In the genomic region with DNA sequence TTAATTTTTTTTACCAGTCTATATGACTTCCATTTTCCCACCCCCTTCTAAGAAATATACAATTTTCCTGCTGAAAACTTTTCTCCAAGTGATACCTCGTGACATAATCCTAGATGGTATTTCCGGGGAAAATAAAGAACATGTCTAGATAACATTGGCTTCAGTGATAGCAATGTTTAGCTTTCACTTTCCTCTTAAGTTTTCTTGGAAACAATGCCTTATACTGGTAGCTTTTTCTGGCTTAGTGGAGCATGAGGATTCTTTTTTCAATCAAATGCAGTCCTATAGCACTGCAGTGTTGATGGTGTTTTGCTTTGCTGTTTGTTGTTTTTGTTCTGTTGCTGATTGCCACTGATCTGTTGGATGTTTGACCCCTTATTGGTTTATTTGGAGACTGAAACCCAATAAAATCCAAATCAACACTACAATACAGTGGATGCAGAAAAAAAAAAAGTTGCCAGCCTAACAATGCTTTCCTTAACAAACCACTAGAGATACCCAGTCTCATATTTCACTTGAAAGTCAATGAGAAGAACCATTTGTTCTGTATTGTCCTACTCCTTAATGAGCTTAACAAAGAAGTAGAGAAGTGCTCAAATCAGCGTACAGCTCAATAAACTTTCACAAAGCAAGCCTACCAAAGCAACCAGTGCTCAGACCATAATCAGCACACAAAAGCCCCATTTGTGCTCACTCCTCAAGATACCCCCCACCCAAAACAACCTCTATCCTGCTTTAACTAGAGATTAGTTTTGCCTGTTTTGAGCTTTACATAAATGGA, we compare ENCODE assay signal across 19 cellular contexts.
DNase-seq lines count a peak whose midpoint lies in the region; ATAC-seq and TF ChIP-seq lines count a peak whose summit lies in the region.
"Had no signal": no experiment of that assay in that cellular context is flagged by ENCODE, and none has a peak within 500 bp of the region (broad histone marks: within the 10 kb centered on the region; RNA-seq: fewer than 3 reads in every experiment).

No MANE protein-coding gene starts in this region.

- no peak overlapping the region for H2AK9ac ChIP-seq in IMR-90 (replicated peaks; ENCODE audit: low read depth, low read length, poor library complexity)

- H3K9me3 ChIP-seq in A673 (ENCODE audit: low read depth, low read length, poor library complexity, severe bottlenecking) (no peaks in the 10 kb centered on the region), IMR-90 (ENCODE audit: control insufficient read depth, insufficient read depth, low read length) (no peaks in the 10 kb centered on the region), mesenchymal stem cell (ENCODE audit: control insufficient read depth, low read length) (no peaks in the 10 kb centered on the region), mucosa of descending colon (no peaks in the 10 kb centered on the region)
- H3K9me3 ChIP-seq: colonic mucosa, sigmoid colon, SK-N-SH, stomach had no signal

- DNase-seq in A673 (ENCODE audit: low spot score) (peak; percentile 4), IMR-90 (peak; percentile 54), chondrocyte (ENCODE audit: low spot score) (no peak), mesenchymal stem cell (no peak), mucosa of descending colon (no peak), SIG-M5 (lab: John Stamatoyannopoulos, UW) (no peak), kidney glomerular epithelial cell (lab: John Stamatoyannopoulos, UW) (no peak), CD1c-positive myeloid dendritic cell (ENCODE audit: extremely low spot score) (no peak)
- DNase-seq: activated CD4-positive, alpha-beta T cell treated with anti-CD3 and anti-CD28 coated beads, Interleukin-2, amount 50 U/mL, for 1 hour; activated gamma-delta T cell treated with Interleukin-2 at 50 U/mL for 16 hours; CD8-positive, alpha-beta memory T cell; colonic mucosa; NCI-H1930; NCI-H526 treated with DMSO at 0.1 percent for 48 hours; sigmoid colon; SK-N-SH; stomach had no signal

- H3K4ac ChIP-seq in IMR-90 (ENCODE audit: low read depth, low read length) (peak overlapping the region; percentile 19; the same call in 1 of the 2 replicates), mesenchymal stem cell (ENCODE audit: low read depth in 1 of 2, low read length in 2 of 2) (peak overlapping the region in 1 of 2 experiments; percentile 47)

- intact Hi-C loops in A673 (cut with micrococcal nuclease; ENCODE audit: unreplicated experiment), result no loop called here
- intact Hi-C loops in IMR-90 (cut with micrococcal nuclease), result no loop called here
- intact Hi-C loops in mucosa of descending colon (cut with DNase I, micrococcal nuclease), result no loop called here

- H3K79me1 ChIP-seq in IMR-90 (ENCODE audit: low read depth in 1 of 2, low read length in 2 of 2) (0 out of 4 replicates have a peak, but pooled peaks cover 0 to 4% of the 10 kb centered on the region in 2 experiments), mesenchymal stem cell (replicated peaks; ENCODE audit: low read length, poor library complexity, severe bottlenecking) (no peaks in the 10 kb centered on the region)

- H2AK5ac ChIP-seq in IMR-90 (ENCODE audit: low read depth, low read length) (no peak overlapping the region), mesenchymal stem cell (ENCODE audit: low read length, severe bottlenecking) (no peak overlapping the region)

- H4K8ac ChIP-seq in IMR-90 (ENCODE audit: low read depth in 2 of 2, low read length in 2 of 2), result peak overlapping the region in 1 of 2 experiments; percentile 70; a peak in 2 of 4 replicates
- no peak overlapping the region for H4K8ac ChIP-seq in mesenchymal stem cell (ENCODE audit: low read length)

- peak overlapping the region in 1 of 2 experiments; percentile 63 for H2BK12ac ChIP-seq in mesenchymal stem cell (ENCODE audit: low read length in 2 of 2)

- POLR2A ChIA-PET in A673 (lab: Charles Lee; ENCODE audit: low non-redundant PET), result no interaction called here
- POLR2A ChIA-PET in IMR-90 (lab: Charles Lee; ENCODE audit: unreplicated experiment), result no interaction called here

- dilution Hi-C loops in IMR-90 (cut with HindIII; ENCODE audit: low sequenced_read_pairs, unreplicated experiment), result loop anchor here (10.0 kb wide), 1 partner anchor 196 kb away; no protein-coding TSS in a partner anchor

- H2BK120ac ChIP-seq in IMR-90 (ENCODE audit: low read depth, low read length) (peak overlapping the region; percentile 23), mesenchymal stem cell (ENCODE audit: low read depth, low read length) (no peak overlapping the region)

- H3K27me3 Mint-ChIP-seq in chondrocyte (ENCODE audit: low read depth), result no peaks in the 10 kb centered on the region

- H3K27me3 ChIP-seq in A673 (replicated peaks; ENCODE audit: insufficient read depth, low read depth, low read length, poor library complexity), result peaks cover 15% of the 10 kb centered on the region
- no peaks in the 10 kb centered on the region for H3K27me3 ChIP-seq in IMR-90 (ENCODE audit: control insufficient read depth, insufficient read depth, low read length)
- no peaks in the 10 kb centered on the region for H3K27me3 ChIP-seq in mesenchymal stem cell (ENCODE audit: control insufficient read depth in 1 of 2, insufficient read depth in 1 of 2, low read length in 2 of 2)
- H3K27me3 ChIP-seq: colonic mucosa, sigmoid colon, stomach had no signal

- peak overlapping the region; percentile 64 for H3K18ac ChIP-seq in IMR-90 (ENCODE audit: low read depth, low read length)
- H3K18ac ChIP-seq in mesenchymal stem cell (ENCODE audit: low read depth in 1 of 2, low read length in 2 of 2), result peak overlapping the region; percentile 52 to 75

- no TSS peak for BruUV-seq in A673 (replicated peaks; lab: Mats Ljungman, UMichigan)
- no TSS peak for BruUV-seq in IMR-90 (replicated peaks; lab: Mats Ljungman, UMichigan)

- H3K4me3 ChIP-seq in A673 (ENCODE audit: low read depth, low read length, poor library complexity, severe bottlenecking), result no peak overlapping the region
- H3K4me3 ChIP-seq in IMR-90 (ENCODE audit: insufficient read depth, low read depth, low read length), result no peak overlapping the region
- no peak overlapping the region for H3K4me3 ChIP-seq in mesenchymal stem cell (ENCODE audit: insufficient read depth in 1 of 2, low read depth in 1 of 2, low read length in 2 of 2)
- H3K4me3 ChIP-seq in mucosa of descending colon, result no peak overlapping the region
- H3K4me3 ChIP-seq: colonic mucosa, sigmoid colon, stomach had no signal

- H3K4me3 Mint-ChIP-seq in chondrocyte (ENCODE audit: unreplicated experiment), result no peak overlapping the region
- H3K4me3 Mint-ChIP-seq: CD8-positive, alpha-beta memory T cell; memory B cell had no signal

- H3K9me3 Mint-ChIP-seq in chondrocyte (ENCODE audit: low read depth), result no peaks in the 10 kb centered on the region
- H3K9me3 Mint-ChIP-seq: CD8-positive, alpha-beta memory T cell; memory B cell had no signal

- H2BK20ac ChIP-seq in IMR-90 (ENCODE audit: low read depth, low read length), result peak overlapping the region; percentile 64; the same call in 1 of the 2 replicates

- in situ Hi-C loops in IMR-90 (cut with MboI; ENCODE audit: low sequenced_read_pairs), result loop anchor here (5.0 to 10.0 kb wide), 2 partner anchors 188 to 436 kb away; no protein-coding TSS in a partner anchor

- WGBS in IMR-90 (ENCODE audit: extremely low coverage in 2 of 2, insufficient read length in 1 of 2), 2 experiments, result no CpG with 5 or more reads among the region's 3 CpGs
- WGBS in mesenchymal stem cell, result 52% methylated on average over 3 of the region's 3 CpGs

- peak overlapping the region; percentile 22; the same call in 1 of the 3 replicates for H2BK15ac ChIP-seq in IMR-90 (ENCODE audit: low read depth, low read length)
- H2BK15ac ChIP-seq in mesenchymal stem cell (ENCODE audit: low read depth, poor library complexity, severe bottlenecking), result no peak overlapping the region

- peaks cover 10% of the 10 kb centered on the region; the same call in 1 of the 2 replicates for H3K9me1 ChIP-seq in IMR-90 (ENCODE audit: insufficient read depth, low read length)

- TF ChIP-seq CTCF in A673 (conservative IDR thresholded peaks at IDR 0.05; ENCODE audit: low read depth, low read length), result no peak
- TF ChIP-seq CTCF in IMR-90 (conservative IDR thresholded peaks at IDR 0.05; ENCODE audit: low read depth, low read length), result no peak
- TF ChIP-seq CTCF in chondrocyte (IDR thresholded peaks at IDR 0.05), result no peak
- TF ChIP-seq CTCF in mucosa of descending colon (IDR thresholded peaks at IDR 0.05), result no peak

- peak overlapping the region; percentile 14 for H3K14ac ChIP-seq in IMR-90 (replicated peaks; ENCODE audit: low read depth, low read length)
- H3K14ac ChIP-seq in mesenchymal stem cell (ENCODE audit: low read length in 2 of 2), result no peak overlapping the region

- peak overlapping the region; percentile 34 for H3K27ac Mint-ChIP-seq in chondrocyte (ENCODE audit: unreplicated experiment)
- H3K27ac Mint-ChIP-seq: CD8-positive, alpha-beta memory T cell; memory B cell had no signal

- H3K23ac ChIP-seq in IMR-90 (ENCODE audit: low read depth, low read length), result peak overlapping the region; percentile 32; the same call in 1 of the 2 replicates
- no peak overlapping the region for H3K23ac ChIP-seq in mesenchymal stem cell (ENCODE audit: low read length in 2 of 2)

- H3K36me3 ChIP-seq in A673 (ENCODE audit: insufficient read depth, low read length, poor library complexity, severe bottlenecking) (no peaks in the 10 kb centered on the region), IMR-90 (ENCODE audit: control insufficient read depth, insufficient read depth, low read length) (no peaks in the 10 kb centered on the region), mesenchymal stem cell (ENCODE audit: control insufficient read depth in 1 of 2, insufficient read depth in 2 of 2, low read depth in 1 of 2, low read length in 2 of 2) (no peaks in the 10 kb centered on the region), mucosa of descending colon (ENCODE audit: low read depth) (no peaks in the 10 kb centered on the region)
- H3K36me3 ChIP-seq: colonic mucosa, sigmoid colon, stomach had no signal

- peak overlapping the region; percentile 94; the same call in 1 of the 2 replicates for H4K5ac ChIP-seq in IMR-90 (ENCODE audit: low read depth, low read length)

- no peak for TF ChIP-seq RAD21 in IMR-90 (IDR thresholded peaks at IDR 0.05; ENCODE audit: low read length)

- H3K9ac ChIP-seq in IMR-90 (ENCODE audit: low read depth, low read length) (no peak overlapping the region), mesenchymal stem cell (ENCODE audit: low read length) (no peak overlapping the region)
- H3K9ac ChIP-seq: SK-N-SH had no signal

- peak overlapping the region; percentile 34 for H2BK5ac ChIP-seq in IMR-90 (ENCODE audit: low read depth, low read length, poor library complexity, severe bottlenecking)
- H2BK5ac ChIP-seq in mesenchymal stem cell (ENCODE audit: low read depth, low read length, poor library complexity, severe bottlenecking), result no peak overlapping the region

- no peak for TF ChIP-seq POLR2A in IMR-90 (IDR thresholded peaks at IDR 0.05; ENCODE audit: low read depth, low read length)

- no peak overlapping the region for H3K27ac ChIP-seq in A673 (ENCODE audit: low read depth, low read length, poor library complexity, severe bottlenecking)
- H3K27ac ChIP-seq in IMR-90 (ENCODE audit: insufficient read depth, low read length), result no peak overlapping the region
- no peak overlapping the region for H3K27ac ChIP-seq in mesenchymal stem cell (ENCODE audit: low read length, poor library complexity, severe bottlenecking)
- H3K27ac ChIP-seq: colonic mucosa, sigmoid colon had no signal

- H3K36me3 Mint-ChIP-seq in chondrocyte (ENCODE audit: low read depth), result no peaks in the 10 kb centered on the region
- H3K36me3 Mint-ChIP-seq: memory B cell had no signal

- H2AFZ ChIP-seq in IMR-90 (replicated peaks; ENCODE audit: low read length, poor library complexity) (no peak overlapping the region), mesenchymal stem cell (ENCODE audit: low read depth, low read length) (peak overlapping the region; percentile 42)

- H3K4me1 ChIP-seq in A673 (ENCODE audit: insufficient read depth, low read length, poor library complexity, severe bottlenecking), result no peaks in the 10 kb centered on the region
- H3K4me1 ChIP-seq in IMR-90 (ENCODE audit: control insufficient read depth, insufficient read depth, low read length), result peaks cover 13% of the 10 kb centered on the region
- H3K4me1 ChIP-seq in mesenchymal stem cell (ENCODE audit: control insufficient read depth, insufficient read depth, low read depth, low read length), result peaks cover 9% of the 10 kb centered on the region
- peaks cover 2% of the 10 kb centered on the region for H3K4me1 ChIP-seq in mucosa of descending colon (ENCODE audit: low read depth)
- H3K4me1 ChIP-seq: colonic mucosa had no signal

- H4K20me1 ChIP-seq in IMR-90 (ENCODE audit: insufficient read depth, low read length), result no peaks in the 10 kb centered on the region

- CTCF ChIA-PET in A673 (lab: Charles Lee), result interaction anchor here (0.7 to 1.2 kb wide), 2 partner anchors 16 to 151 kb away, joined by 3 to 6 read pairs; no protein-coding TSS in a partner anchor
- CTCF ChIA-PET in IMR-90 (lab: Yijun Ruan, JAX), result interaction anchor here (1.0 to 1.9 kb wide), 3 partner anchors 151 to 198 kb away, joined by 4 read pairs; no protein-coding TSS in a partner anchor

- H3K4me1 Mint-ChIP-seq in chondrocyte (ENCODE audit: low read depth), result peaks cover 44% of the 10 kb centered on the region
- H3K4me1 Mint-ChIP-seq: memory B cell had no signal

- H4K91ac ChIP-seq in IMR-90 (ENCODE audit: insufficient read depth, low read depth, low read length) (no peak overlapping the region), mesenchymal stem cell (ENCODE audit: low read length) (no peak overlapping the region)

- ATAC-seq in IMR-90 (ENCODE audit: low read depth) (peak; percentile 76), mucosa of descending colon (no peak)
- ATAC-seq: Panc1 had no signal

- H3K4me2 ChIP-seq in IMR-90 (ENCODE audit: low read depth, low read length), result peak overlapping the region; percentile 89; the same call in 1 of the 2 replicates
- no peak overlapping the region for H3K4me2 ChIP-seq in mesenchymal stem cell (ENCODE audit: low read length, poor library complexity, severe bottlenecking)
- H3K4me2 ChIP-seq: SK-N-SH had no signal

- H3K56ac ChIP-seq in IMR-90 (ENCODE audit: extremely low read depth, insufficient read depth, low read length), result no peak overlapping the region

Comparison
In these comparisons a context has a peak if more than half of its experiments do, and no peak if none do; other contexts are left out.
1. DNase-seq: peak in A673 (single experiment) and IMR-90 (single experiment); none in chondrocyte (single experiment), mesenchymal stem cell (single experiment), mucosa of descending colon (0 of 3), SIG-M5 (single experiment), kidney glomerular epithelial cell (single experiment) and CD1c-positive myeloid dendritic cell (single experiment).